ENCODE assay signal across 18 cellular contexts in the genomic region with DNA sequence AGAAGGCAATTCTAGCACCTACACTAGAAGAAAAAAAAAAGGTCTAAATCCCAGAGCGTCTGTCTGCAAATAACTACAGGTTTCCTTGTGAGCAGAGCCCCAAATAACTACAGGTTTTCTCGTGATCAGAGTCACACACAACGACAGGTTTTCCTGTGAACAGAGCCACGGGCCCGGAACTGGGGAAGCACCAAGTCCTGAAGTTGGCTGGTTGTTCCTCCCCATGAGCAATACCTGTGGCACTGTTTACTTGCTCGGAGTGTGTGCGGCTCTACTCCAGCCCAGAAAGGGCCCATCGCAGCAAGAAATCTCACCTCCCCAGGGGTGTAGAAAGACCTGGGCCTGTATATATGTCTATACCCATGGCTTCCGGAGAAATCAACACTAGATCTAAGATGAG. TPM values are rescaled to one million over a fixed set of nuclear protein-coding genes. Genes with fewer than 3 reads are reported as not detected.
DNase-seq lines count a peak whose midpoint lies in the region; ATAC-seq, FAIRE-seq and TF ChIP-seq lines count a peak whose summit lies in the region.
"Had no signal": no experiment of that assay in that cellular context is flagged by ENCODE, and none has a peak within 500 bp of the region (broad histone marks: within the 10 kb centered on the region; RNA-seq: fewer than 3 reads in every experiment).

No MANE protein-coding gene starts in this region.

- H3K27me3 Mint-ChIP-seq in brain, result peaks cover 3% of the 10 kb centered on the region

- no peaks in the 10 kb centered on the region for H3K9me3 Mint-ChIP-seq in brain
- H3K9me3 Mint-ChIP-seq: activated naive CD4-positive, alpha-beta T cell treated with anti-CD3 and anti-CD28 coated beads, Interleukin-2, amount 50 U/mL, for 24 hours; stimulated activated naive CD8-positive, alpha-beta T cell treated with anti-CD3 and anti-CD28 coated beads, Interleukin-15, amount 100 ng/mL, for 72 hours; T-cell had no signal

- FAIRE-seq in urothelium cell line (lab: Jason Lieb, UNC), result no peak
- FAIRE-seq: small intestine had no signal

- H3K36me3 Mint-ChIP-seq in brain, result no peaks in the 10 kb centered on the region
- H3K36me3 Mint-ChIP-seq: activated naive CD4-positive, alpha-beta T cell treated with anti-CD3 and anti-CD28 coated beads, Interleukin-2, amount 50 U/mL, for 24 hours; naive thymus-derived CD4-positive, alpha-beta T cell; T-cell had no signal

- peak overlapping the region; percentile 74 to 97 (median 89) for H3K27ac Mint-ChIP-seq in brain
- H3K27ac Mint-ChIP-seq: activated naive CD4-positive, alpha-beta T cell treated with anti-CD3 and anti-CD28 coated beads, Interleukin-2, amount 50 U/mL, for 24 hours; naive thymus-derived CD4-positive, alpha-beta T cell; stimulated activated naive CD8-positive, alpha-beta T cell treated with anti-CD3 and anti-CD28 coated beads, Interleukin-15, amount 100 ng/mL, for 72 hours; T-cell had no signal

- H3K4me1 Mint-ChIP-seq in brain, result peaks cover 69% of the 10 kb centered on the region
- H3K4me1 Mint-ChIP-seq: activated naive CD4-positive, alpha-beta T cell treated with anti-CD3 and anti-CD28 coated beads, Interleukin-2, amount 50 U/mL, for 24 hours; naive thymus-derived CD4-positive, alpha-beta T cell; stimulated activated naive CD8-positive, alpha-beta T cell treated with anti-CD3 and anti-CD28 coated beads, Interleukin-15, amount 100 ng/mL, for 72 hours; T-cell had no signal

- no peak for TF ChIP-seq CTCF in brain (conservative IDR thresholded peaks at IDR 0.05)

- DNase-seq in ELR (ENCODE audit: low read depth) (peak; percentile 15), renal cortical epithelial cell (ENCODE audit: low read depth) (peak; percentile 47), urothelium cell line (ENCODE audit: low spot score) (no peak), ecto neural progenitor cell (ENCODE audit: low spot score) (no peak), GM19238 (ENCODE audit: insufficient read length, low spot score) (no peak)
- DNase-seq: activated CD4-positive, alpha-beta T cell treated with anti-CD3 and anti-CD28 coated beads for 1 hour; naive thymus-derived CD4-positive, alpha-beta T cell; NCI-H2029 treated with DMSO at 0.1 percent for 48 hours; NCI-H69; Peyer's patch; small intestine; stimulated activated naive CD8-positive, alpha-beta T cell treated with anti-CD3 and anti-CD28 coated beads, Interleukin-15, amount 100 ng/mL, for 72 hours; T-cell had no signal

- peak overlapping the region; percentile 39 for H3K27ac ChIP-seq in layer of hippocampus (ENCODE audit: low read depth, low read length)

- peak overlapping the region; percentile 81 to 89 (median 82) for H3K4me3 Mint-ChIP-seq in brain
- H3K4me3 Mint-ChIP-seq: activated naive CD4-positive, alpha-beta T cell treated with anti-CD3 and anti-CD28 coated beads, Interleukin-2, amount 50 U/mL, for 24 hours; naive thymus-derived CD4-positive, alpha-beta T cell; stimulated activated naive CD8-positive, alpha-beta T cell treated with anti-CD3 and anti-CD28 coated beads, Interleukin-15, amount 100 ng/mL, for 72 hours; T-cell had no signal

- ATAC-seq in GM21390 (IDR thresholded peaks at IDR 0.05; ENCODE audit: unreplicated experiment), result no peak
- ATAC-seq: naive thymus-derived CD4-positive, alpha-beta T cell; T-cell had no signal

- no peaks in the 10 kb centered on the region for H3K27me3 ChIP-seq in layer of hippocampus (ENCODE audit: control insufficient read depth, insufficient read depth, low read length)
- H3K27me3 ChIP-seq: Peyer's patch had no signal

RNA-seq across cellular contexts. Expression of a gene that starts 0.6 kb away (rescaled TPM):
- 4.0 TPM for polyA plus RNA-seq in brain (ENCODE audit: insufficient read depth, low read depth, low replicate concordance)
- total RNA-seq in renal cortical epithelial cell, result 0.52 and 3.5 TPM in 2 replicates
- total RNA-seq: kidney epithelial cell; naive thymus-derived CD4-positive, alpha-beta T cell had no signal
- polyA plus RNA-seq: naive thymus-derived CD4-positive, alpha-beta T cell had no signal

Comparison
In these comparisons a context has a peak if more than half of its experiments do, and no peak if none do; other contexts are left out.
1. DNase-seq: peak in ELR (single experiment) and renal cortical epithelial cell (single experiment); none in urothelium cell line (single experiment), ecto neural progenitor cell (single experiment) and GM19238 (single experiment).